Comparison of ENCODE assay signal across 38 cellular contexts in the genomic region with DNA sequence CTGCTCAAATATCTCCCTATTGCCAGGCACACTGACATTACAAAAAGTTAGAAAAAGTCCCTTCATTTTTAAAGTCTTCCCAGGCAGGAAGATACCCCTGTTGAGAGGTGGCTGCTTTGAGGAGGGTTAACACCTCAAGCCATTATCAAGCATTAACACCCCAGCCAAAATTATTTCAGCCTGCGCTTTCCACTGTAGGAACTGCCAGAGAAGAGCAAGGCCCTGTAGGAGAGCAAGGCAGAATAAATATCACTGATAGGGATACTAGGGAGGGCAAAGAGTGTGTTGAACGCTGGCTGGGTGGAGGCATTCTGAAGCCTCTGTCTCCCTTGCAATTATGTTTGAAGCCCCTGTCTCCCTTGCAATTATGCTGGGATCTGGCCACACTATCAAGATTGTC.
"Had no signal": no experiment of that assay in that cellular context is flagged by ENCODE, and none has a peak within 500 bp of the region (broad histone marks: within the 10 kb centered on the region; RNA-seq: fewer than 3 reads in every experiment).

No MANE protein-coding gene starts in this region.

- H3K27me3 Mint-ChIP-seq: activated CD4-positive, alpha-beta memory T cell treated with anti-CD3 and anti-CD28 coated beads, Interleukin-2, amount 10 ng/mL, durations not matched to agents 7 days and 5 days; activated CD4-positive, alpha-beta T cell treated with anti-CD3 and anti-CD28 coated beads for 36 hours; activated CD4-positive, alpha-beta T cell treated with anti-CD3 and anti-CD28 coated beads, Interleukin-2, amount 10 ng/mL, durations not matched to agents 24 days and 14 days; activated CD8-positive, alpha-beta memory T cell treated with anti-CD3 and anti-CD28 coated beads, Interleukin-2, amount 10 ng/mL, durations not matched to agents 7 days and 5 days; activated naive CD4-positive, alpha-beta T cell treated with anti-CD3 and anti-CD28 coated beads, Interleukin-2, amount 50 U/mL, for 24 hours; activated naive CD8-positive, alpha-beta T cell; activated naive CD8-positive, alpha-beta T cell treated with anti-CD3 and anti-CD28 coated beads, Interleukin-2, amount 50 U/mL, for 24 hours; activated T-cell treated with anti-CD3 and anti-CD28 coated beads, Interleukin-2, amount 50 U/mL, for 24 hours; central memory CD8-positive, alpha-beta T cell had no signal

- DNase-seq: activated CD4-positive, alpha-beta memory T cell treated with anti-CD3 and anti-CD28 coated beads, Interleukin-2, amount 10 ng/mL, durations not matched to agents 7 days and 5 days; activated CD4-positive, alpha-beta T cell treated with anti-CD3 and anti-CD28 coated beads for 1 hour; activated CD4-positive, alpha-beta T cell treated with anti-CD3 and anti-CD28 coated beads for 36 hours; activated CD4-positive, alpha-beta T cell treated with anti-CD3 and anti-CD28 coated beads, Interleukin-2, amount 10 ng/mL, durations not matched to agents 24 days and 14 days; activated CD4-positive, alpha-beta T cell treated with anti-CD3 and anti-CD28 coated beads, Interleukin-2, amount 50 U/mL, for 1 hour; activated CD4-positive, alpha-beta T cell treated with anti-CD3 and anti-CD28 coated beads, Interleukin-2, amount 50 U/mL, for 4 hours; activated CD4-positive, CD25-positive, alpha-beta regulatory T cell; activated CD8-positive, alpha-beta memory T cell treated with anti-CD3 and anti-CD28 coated beads for 24 hours; activated CD8-positive, alpha-beta memory T cell treated with anti-CD3 and anti-CD28 coated beads, Interleukin-2, amount 10 ng/mL, durations not matched to agents 7 days and 5 days; activated CD8-positive, alpha-beta memory T cell treated with anti-CD3 and anti-CD28 coated beads, Interleukin-2, amount 50 U/mL, for 48 hours; activated CD8-positive, alpha-beta T cell treated with anti-CD3 and anti-CD28 coated beads, Interleukin-2, amount 10 ng/mL, durations not matched to agents 7 days and 5 days; activated effector memory CD4-positive, alpha-beta T cell treated with Interleukin-2 at 50 U/mL for 16 hours; activated gamma-delta T cell; activated naive CD4-positive, alpha-beta T cell treated with anti-CD3 and anti-CD28 coated beads, Interleukin-2, amount 10 ng/mL, durations not matched to agents 7 days and 5 days; activated naive CD4-positive, alpha-beta T cell treated with Interleukin-2 at 50 U/mL for 16 hours; activated naive CD8-positive, alpha-beta T cell treated with anti-CD3 and anti-CD28 coated beads, Interleukin-2, amount 10 ng/mL, durations not matched to agents 7 days and 5 days; activated naive CD8-positive, alpha-beta T cell treated with anti-CD3 and anti-CD28 coated beads, Interleukin-2, amount 50 U/mL, for 24 hours; activated T-cell treated with anti-CD3 and anti-CD28 coated beads, Interleukin-2, amount 50 U/mL, for 24 hours; activated T-cell treated with anti-CD3 and anti-CD28 coated beads, Interleukin-2, amount 50 U/mL, for 48 hours; amygdala; anterior cingulate cortex; caudate nucleus; SW 1271; T-helper 1 cell; T-helper 2 cell; T-helper 9 cell; WERI-Rb-1 had no signal

- H3K27ac Mint-ChIP-seq: activated CD4-positive, alpha-beta memory T cell treated with anti-CD3 and anti-CD28 coated beads, Interleukin-2, amount 10 ng/mL, durations not matched to agents 7 days and 5 days; activated CD4-positive, alpha-beta T cell treated with anti-CD3 and anti-CD28 coated beads for 36 hours; activated CD4-positive, alpha-beta T cell treated with anti-CD3 and anti-CD28 coated beads, Interleukin-2, amount 10 ng/mL, durations not matched to agents 24 days and 14 days; activated CD8-positive, alpha-beta memory T cell treated with anti-CD3 and anti-CD28 coated beads, Interleukin-2, amount 10 ng/mL, durations not matched to agents 7 days and 5 days; activated CD8-positive, alpha-beta T cell treated with anti-CD3 and anti-CD28 coated beads, Interleukin-2, amount 10 ng/mL, durations not matched to agents 7 days and 5 days; activated naive CD4-positive, alpha-beta T cell treated with anti-CD3 and anti-CD28 coated beads, Interleukin-2, amount 10 ng/mL, durations not matched to agents 7 days and 5 days; activated naive CD4-positive, alpha-beta T cell treated with anti-CD3 and anti-CD28 coated beads, Interleukin-2, amount 50 U/mL, for 24 hours; activated naive CD8-positive, alpha-beta T cell; activated naive CD8-positive, alpha-beta T cell treated with anti-CD3 and anti-CD28 coated beads, Interleukin-2, amount 10 ng/mL, durations not matched to agents 7 days and 5 days; activated naive CD8-positive, alpha-beta T cell treated with anti-CD3 and anti-CD28 coated beads, Interleukin-2, amount 50 U/mL, for 24 hours; activated T-cell treated with anti-CD3 and anti-CD28 coated beads, Interleukin-2, amount 50 U/mL, for 24 hours; activated T-helper 2 cell treated with anti-CD3 and anti-CD28 coated beads, Interferon-gamma antibody, Interleukin-2, Interleukin-4, amounts not matched to agents 10 μg/mL and 5 μg/mL and 100 μg/mL, durations not matched to agents 14 hours and 24 hours and 36 hours; brain; T-helper 1 cell treated with Interleukin-12 subunit alpha and Interleukin-12 subunit beta and Interleukin-4 antibody, amounts not matched to agents 30 μg/mL and 1 μg/mL, for 36 hours; T-helper 2 cell treated with Interferon-gamma antibody and Interleukin-4, amounts not matched to agents 5 μg/mL and 100 μg/mL, for 36 hours; WTC11 had no signal

- H3K36me3 ChIP-seq: ascending aorta, cardiac muscle cell, WERI-Rb-1 had no signal

- H3K9me3 ChIP-seq: ascending aorta had no signal

- H3K4me3 Mint-ChIP-seq: activated CD4-positive, alpha-beta memory T cell treated with anti-CD3 and anti-CD28 coated beads, Interleukin-2, amount 10 ng/mL, durations not matched to agents 7 days and 5 days; activated CD4-positive, alpha-beta T cell treated with anti-CD3 and anti-CD28 coated beads for 36 hours; activated CD4-positive, alpha-beta T cell treated with anti-CD3 and anti-CD28 coated beads, Interleukin-2, amount 10 ng/mL, durations not matched to agents 24 days and 14 days; activated CD8-positive, alpha-beta memory T cell treated with anti-CD3 and anti-CD28 coated beads, Interleukin-2, amount 10 ng/mL, durations not matched to agents 7 days and 5 days; activated CD8-positive, alpha-beta T cell treated with anti-CD3 and anti-CD28 coated beads, Interleukin-2, amount 10 ng/mL, durations not matched to agents 7 days and 5 days; activated naive CD4-positive, alpha-beta T cell treated with anti-CD3 and anti-CD28 coated beads, Interleukin-2, amount 10 ng/mL, durations not matched to agents 7 days and 5 days; activated naive CD4-positive, alpha-beta T cell treated with anti-CD3 and anti-CD28 coated beads, Interleukin-2, amount 50 U/mL, for 24 hours; activated naive CD8-positive, alpha-beta T cell; activated naive CD8-positive, alpha-beta T cell treated with anti-CD3 and anti-CD28 coated beads, Interleukin-2, amount 10 ng/mL, durations not matched to agents 7 days and 5 days; activated naive CD8-positive, alpha-beta T cell treated with anti-CD3 and anti-CD28 coated beads, Interleukin-2, amount 50 U/mL, for 24 hours; activated T-cell treated with anti-CD3 and anti-CD28 coated beads, Interleukin-2, amount 50 U/mL, for 24 hours; brain; central memory CD8-positive, alpha-beta T cell; T-helper 1 cell treated with Interleukin-12 subunit alpha and Interleukin-12 subunit beta and Interleukin-4 antibody, amounts not matched to agents 30 μg/mL and 1 μg/mL, for 36 hours; T-helper 2 cell treated with Interferon-gamma antibody and Interleukin-4, amounts not matched to agents 5 μg/mL and 100 μg/mL, for 36 hours; WTC11 had no signal

- H3K27me3 ChIP-seq: ascending aorta, cardiac muscle cell had no signal

- H3K36me3 Mint-ChIP-seq: activated CD8-positive, alpha-beta memory T cell treated with anti-CD3 and anti-CD28 coated beads, Interleukin-2, amount 10 ng/mL, durations not matched to agents 7 days and 5 days; activated naive CD4-positive, alpha-beta T cell treated with anti-CD3 and anti-CD28 coated beads, Interleukin-2, amount 10 ng/mL, durations not matched to agents 7 days and 5 days; activated naive CD4-positive, alpha-beta T cell treated with anti-CD3 and anti-CD28 coated beads, Interleukin-2, amount 50 U/mL, for 24 hours; activated naive CD8-positive, alpha-beta T cell; activated naive CD8-positive, alpha-beta T cell treated with anti-CD3 and anti-CD28 coated beads, Interleukin-2, amount 10 ng/mL, durations not matched to agents 7 days and 5 days; brain; WTC11 had no signal

- H3K4me3 ChIP-seq: ascending aorta, cardiac muscle cell had no signal

- ATAC-seq: activated CD4-positive, alpha-beta T cell treated with anti-CD3 and anti-CD28 coated beads for 36 hours; activated CD4-positive, CD25-positive, alpha-beta regulatory T cell treated with anti-CD3 and anti-CD28 coated beads, Interleukin-2, amount 50 U/mL, for 24 hours; activated CD8-positive, alpha-beta memory T cell treated with anti-CD3 and anti-CD28 coated beads, Interleukin-2, amount 10 ng/mL, durations not matched to agents 7 days and 5 days; activated CD8-positive, alpha-beta T cell treated with anti-CD3 and anti-CD28 coated beads, Interleukin-2, amount 10 ng/mL, durations not matched to agents 7 days and 5 days; activated naive CD8-positive, alpha-beta T cell treated with anti-CD3 and anti-CD28 coated beads, Interleukin-2, amount 50 U/mL, for 24 hours; WTC11 had no signal

- H3K4me1 ChIP-seq: ascending aorta had no signal

- H3K4me1 Mint-ChIP-seq: activated CD4-positive, alpha-beta memory T cell treated with anti-CD3 and anti-CD28 coated beads, Interleukin-2, amount 10 ng/mL, durations not matched to agents 7 days and 5 days; activated CD8-positive, alpha-beta memory T cell treated with anti-CD3 and anti-CD28 coated beads, Interleukin-2, amount 10 ng/mL, durations not matched to agents 7 days and 5 days; activated naive CD4-positive, alpha-beta T cell treated with anti-CD3 and anti-CD28 coated beads, Interleukin-2, amount 10 ng/mL, durations not matched to agents 7 days and 5 days; activated naive CD8-positive, alpha-beta T cell treated with anti-CD3 and anti-CD28 coated beads, Interleukin-2, amount 50 U/mL, for 24 hours; brain; central memory CD8-positive, alpha-beta T cell had no signal

- H3K9me3 Mint-ChIP-seq: activated CD4-positive, alpha-beta memory T cell treated with anti-CD3 and anti-CD28 coated beads, Interleukin-2, amount 10 ng/mL, durations not matched to agents 7 days and 5 days; activated CD4-positive, alpha-beta T cell treated with anti-CD3 and anti-CD28 coated beads, Interleukin-2, amount 10 ng/mL, durations not matched to agents 24 days and 14 days; activated naive CD4-positive, alpha-beta T cell treated with anti-CD3 and anti-CD28 coated beads, Interleukin-2, amount 10 ng/mL, durations not matched to agents 7 days and 5 days; activated naive CD8-positive, alpha-beta T cell treated with anti-CD3 and anti-CD28 coated beads, Interleukin-2, amount 50 U/mL, for 24 hours; activated T-cell treated with anti-CD3 and anti-CD28 coated beads, Interleukin-2, amount 50 U/mL, for 24 hours; brain; T-helper 1 cell treated with Interleukin-12 subunit alpha and Interleukin-12 subunit beta and Interleukin-4 antibody, amounts not matched to agents 30 μg/mL and 1 μg/mL, for 36 hours had no signal

- H3K27ac ChIP-seq: ascending aorta, cardiac muscle cell, WERI-Rb-1 had no signal
